8 cellular contexts compared by ENCODE assay signal in the genomic region with DNA sequence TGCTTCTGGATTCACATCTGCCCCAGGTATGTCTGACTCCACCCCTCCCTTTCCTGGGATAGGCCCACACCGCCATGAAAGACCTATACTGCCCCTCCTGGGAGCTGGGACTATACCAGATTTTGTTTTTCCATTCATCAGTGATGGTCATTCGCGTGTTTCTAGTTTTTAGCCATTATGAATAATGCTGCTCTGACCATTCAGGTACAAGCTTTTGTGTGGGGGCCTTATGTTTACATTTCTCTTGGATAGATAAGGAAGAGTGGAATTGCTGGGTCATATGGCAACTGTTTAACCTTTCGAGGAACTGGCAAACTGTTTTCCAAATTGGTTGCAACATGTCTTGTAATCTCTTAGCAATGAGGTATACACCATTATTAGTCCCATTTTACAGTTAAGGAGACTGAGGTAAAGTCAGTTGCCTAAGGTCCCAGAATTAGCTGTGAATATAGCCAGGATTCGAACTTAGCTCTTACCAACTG. TPM values are rescaled to one million over a fixed set of nuclear protein-coding genes. Genes with fewer than 3 reads are reported as not detected.
A peak's percentile ranks its signal among the peaks of the same experiment; 100 is the strongest.
DNase-seq lines count a peak whose midpoint lies in the region; ATAC-seq, FAIRE-seq and TF ChIP-seq lines count a peak whose summit lies in the region.

No MANE protein-coding gene starts in this region.

- peaks cover 4 to 9% of the 10 kb centered on the region in 2 donors for H3K36me3 ChIP-seq in small intestine (ENCODE audit: control insufficient read depth in 2 of 2, insufficient read depth in 2 of 2, low read length in 2 of 2)

- peaks cover 3% of the 10 kb centered on the region for H3K27me3 Mint-ChIP-seq in glutamatergic neuron (ENCODE audit: unreplicated experiment)

- peak overlapping the region; percentile 49 to 75 for H3K27ac ChIP-seq in small intestine (ENCODE audit: low read depth in 1 of 2, low read length in 1 of 2)

- H3K4me3 ChIP-seq in small intestine (ENCODE audit: low read depth in 1 of 2, low read length in 2 of 2) = no peak overlapping the region

- H3K4me1 Mint-ChIP-seq in glutamatergic neuron (ENCODE audit: low read depth, unreplicated experiment) = peaks cover 6% of the 10 kb centered on the region

- WGBS in small intestine, 3 donors = 65 to 79% (median 66%) methylated on average over 5 of the region's 5 CpGs

- ATAC-seq in HG02798 (IDR thresholded peaks at IDR 0.05; ENCODE audit: poor library complexity, unreplicated experiment) = no peak

- H3K27me3 ChIP-seq in small intestine (ENCODE audit: control insufficient read depth in 2 of 2, insufficient read depth in 2 of 2, low read length in 2 of 2) = no peaks in the 10 kb centered on the region

- FAIRE-seq in small intestine (lab: Jason Lieb, UNC) = no peak

- no peaks in the 10 kb centered on the region for H3K9me3 ChIP-seq in small intestine (ENCODE audit: control insufficient read depth, low read depth)

- TF ChIP-seq CTCF in glutamatergic neuron (IDR thresholded peaks at IDR 0.05; ENCODE audit: partially characterized antibody, unreplicated experiment) = no peak

- no peak overlapping the region for H3K27ac Mint-ChIP-seq in glutamatergic neuron (ENCODE audit: unreplicated experiment)

- H3K36me3 Mint-ChIP-seq in glutamatergic neuron (ENCODE audit: unreplicated experiment) = peaks cover 4% of the 10 kb centered on the region

- DNase-seq in NCI-H510A treated with DMSO at 0.1 percent for 48 hours (lab: John Stamatoyannopoulos, UW) (peak; percentile 8), NCI-H510A (lab: John Stamatoyannopoulos, UW) (no peak), SW480 (ENCODE audit: low spot score) (peak; percentile 64), glutamatergic neuron (no peak), small intestine (peak; percentile 30), NCI-H446 treated with DMSO at 0.1 percent for 48 hours (lab: John Stamatoyannopoulos, UW) (no peak), SIG-M5 treated with dmso at 0.1 percent for 504 hours (lab: John Stamatoyannopoulos, UW; ENCODE audit: unreplicated experiment) (no peak)

- peaks cover 2 to 6% of the 10 kb centered on the region in 2 donors for H3K4me1 ChIP-seq in small intestine (ENCODE audit: control insufficient read depth in 2 of 2, insufficient read depth in 1 of 2, low read depth in 1 of 2, low read length in 1 of 2)

- peak overlapping the region; percentile 81 for H3K4me3 Mint-ChIP-seq in glutamatergic neuron (ENCODE audit: unreplicated experiment)

- H3K9me3 Mint-ChIP-seq in glutamatergic neuron (ENCODE audit: unreplicated experiment) = peaks cover 5% of the 10 kb centered on the region

RNA-seq across cellular contexts. Expression of gene TBC1D10A, which starts 1.2 kb away (rescaled TPM):
- 5.0 TPM for total RNA-seq in glutamatergic neuron (ENCODE audit: unreplicated experiment)
- polyA plus RNA-seq in small intestine = 10 to 100 TPM in 2 of 3 donors, 1 to 10 TPM in 1; 8.5 to 16.3 (median 13.5) TPM

RNA-seq across cellular contexts. Expression of gene SF3A1, which starts 28.8 kb away (rescaled TPM):
- 157 TPM for total RNA-seq in glutamatergic neuron (ENCODE audit: unreplicated experiment)
- 10 to 100 TPM; 17.6 to 28.2 (median 26.2) TPM for polyA plus RNA-seq in small intestine

RNA-seq across cellular contexts. Expression of gene CCDC157, which starts 28.9 kb away (rescaled TPM):
- total RNA-seq in glutamatergic neuron (ENCODE audit: unreplicated experiment) = 6.2 TPM
- 1 to 10 TPM; 1.5 to 5.9 (median 2.2) TPM for polyA plus RNA-seq in small intestine

RNA-seq across cellular contexts. Expression of gene CASTOR1, which starts 38.6 kb away (rescaled TPM):
- 4.5 TPM for total RNA-seq in glutamatergic neuron (ENCODE audit: unreplicated experiment)
- 1 to 10 TPM; 2.0 to 7.0 (median 2.2) TPM for polyA plus RNA-seq in small intestine

RNA-seq across cellular contexts. Expression of gene RNF215, which starts 59.3 kb away (rescaled TPM):
- 43.1 TPM for total RNA-seq in glutamatergic neuron (ENCODE audit: unreplicated experiment)
- 10 to 100 TPM in 1 of 3 donors, 1 to 10 TPM in 2; 3.8 to 12.1 (median 9.0) TPM for polyA plus RNA-seq in small intestine

Comparison
In these comparisons a context has a peak if more than half of its experiments do, and no peak if none do; other contexts are left out.
1. DNase-seq: peak in NCI-H510A treated with DMSO at 0.1 percent for 48 hours (single experiment), SW480 (single experiment) and small intestine (single experiment); none in NCI-H510A (single experiment), glutamatergic neuron (single experiment), NCI-H446 treated with DMSO at 0.1 percent for 48 hours (single experiment) and SIG-M5 treated with dmso at 0.1 percent for 504 hours (single experiment).